Comparison of ENCODE assay signal across 8 cellular contexts in genomic region chr17:59165933-59166342, GRCh38. TPM values are rescaled to one million over a fixed set of nuclear protein-coding genes. Genes with fewer than 3 reads are reported as not detected.
DNase-seq lines count a peak whose midpoint lies in the region; ATAC-seq and TF ChIP-seq lines count a peak whose summit lies in the region.

No MANE protein-coding gene starts in this region.

- H3K4me3 ChIP-seq in AG10803 (ENCODE audit: low read length) (no peak overlapping the region), prostate gland (no peak overlapping the region)

- TF ChIP-seq POLR2A in prostate gland (IDR thresholded peaks at IDR 0.05): no peak

- H3K4me1 ChIP-seq in prostate gland (replicated peaks): no peaks in the 10 kb centered on the region

- DNase-seq in AG10803 (ENCODE audit: low read depth) (peak; percentile 62), GM13977 (ENCODE audit: low spot score) (peak; percentile 62), MV-4-11 (lab: John Stamatoyannopoulos, UW) (peak; percentile 53), ecto neural progenitor cell (ENCODE audit: low spot score) (peak; percentile 78), myocyte (ENCODE audit: low read depth) (peak; percentile 71), prostate gland (ENCODE audit: low spot score) (no peak)

- no peaks in the 10 kb centered on the region for H3K27me3 ChIP-seq in prostate gland (replicated peaks; ENCODE audit: insufficient read depth)

- in situ Hi-C loops in GM13977 (cut with MboI; ENCODE audit: low pct_unique_long_range_greater_than_20kb, low sequenced_read_pairs, unreplicated experiment): no loop called here

- no peaks in the 10 kb centered on the region for H3K9me3 ChIP-seq in prostate gland

- intact Hi-C loops in prostate gland (cut with DNase I): no loop called here

- WGBS in prostate gland: 68% methylated on average over 2 of the region's 2 CpGs

- TF ChIP-seq CTCF in AG10803 (conservative IDR thresholded peaks at IDR 0.05; ENCODE audit: low read length) (peak; percentile 76), GM13977 (IDR thresholded peaks at IDR 0.05; ENCODE audit: extremely low read depth, insufficient read depth, missing control alignments) (peak; percentile 62), prostate gland (IDR thresholded peaks at IDR 0.05) (peak in 1 of 4 experiments; percentile 36)

- H3K36me3 ChIP-seq in prostate gland: no peaks in the 10 kb centered on the region

- ATAC-seq in activated CD4-positive, CD25-positive, alpha-beta regulatory T cell treated with anti-CD3 and anti-CD28 coated beads, Interleukin-2, amount 50 U/mL, for 24 hours: peak; percentile 68 to 84
- no peak for ATAC-seq in HG03439 (IDR thresholded peaks at IDR 0.05; ENCODE audit: unreplicated experiment)

- no peak overlapping the region for H3K27ac ChIP-seq in prostate gland

RNA-seq across cellular contexts. Expression of gene PRR11, which starts 10.4 kb away (rescaled TPM):
- total RNA-seq in myocyte (0.47 and 0.59 TPM in 2 replicates), prostate gland (1 to 10 TPM; 2.5 to 3.2 TPM)
- 0.84 TPM for polyA plus RNA-seq in myocyte (2012)

RNA-seq across cellular contexts. Expression of gene SKA2, which starts 11.0 kb away (rescaled TPM):
- total RNA-seq in myocyte: 41.9 and 59.1 TPM in 2 replicates
- 26.3 TPM for polyA plus RNA-seq in myocyte (2012)
- total RNA-seq in prostate gland: 10 to 100 TPM; 24.5 to 55.0 TPM

RNA-seq across cellular contexts. Expression of gene SMG8, which starts 43.9 kb away (rescaled TPM):
- total RNA-seq in myocyte (19.7 and 21.4 TPM in 2 replicates), prostate gland (10 to 100 TPM; 14.0 to 15.8 TPM)
- polyA plus RNA-seq in myocyte (2012): 13.7 TPM

RNA-seq across cellular contexts. Expression of gene GDPD1, which starts 54.4 kb away (rescaled TPM):
- total RNA-seq in myocyte (0.73 and 1.5 TPM in 2 replicates), prostate gland (1 to 10 TPM; 3.8 to 5.6 TPM)
- polyA plus RNA-seq in myocyte (2012): 1.5 TPM

RNA-seq across cellular contexts. Expression of gene TRIM37, which starts 59.3 kb away (rescaled TPM):
- total RNA-seq in myocyte: 67.5 and 75.0 TPM in 2 replicates
- 19.3 TPM for polyA plus RNA-seq in myocyte (2012)
- 10 to 100 TPM; 22.6 to 55.5 TPM for total RNA-seq in prostate gland
